Comparison of ENCODE assay signal across 9 cellular contexts in the genomic region with DNA sequence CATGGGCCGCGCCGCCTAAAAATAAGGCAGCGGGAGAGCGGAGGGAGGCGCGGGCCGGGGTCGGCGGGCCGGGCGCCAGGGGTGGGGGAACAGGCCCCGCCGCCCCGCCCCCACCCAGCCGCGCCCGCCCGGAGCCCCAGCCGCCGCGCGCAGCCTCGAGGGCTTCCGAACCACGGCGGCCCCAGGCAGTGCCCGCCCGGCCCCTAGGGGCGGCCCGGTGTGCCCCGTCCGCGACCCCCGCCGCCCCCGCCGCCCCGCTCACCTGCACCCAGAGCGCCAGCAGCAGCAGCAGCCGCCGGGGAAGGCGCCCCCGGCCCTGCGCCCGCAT. TPM values are rescaled to one million over a fixed set of nuclear protein-coding genes. Genes with fewer than 3 reads are reported as not detected.
DNase-seq lines count a peak whose midpoint lies in the region; ATAC-seq, FAIRE-seq and TF ChIP-seq lines count a peak whose summit lies in the region.
"Had no signal": no experiment of that assay in that cellular context is flagged by ENCODE, and none has a peak within 500 bp of the region (broad histone marks: within the 10 kb centered on the region; RNA-seq: fewer than 3 reads in every experiment).

No MANE protein-coding gene starts in this region.

- no peak for ATAC-seq in stimulated activated naive CD8-positive, alpha-beta T cell treated with anti-CD3 and anti-CD28 coated beads, Interleukin-15, Interleukin-2, amounts not matched to agents 100 U/mL and 50 U/mL, for 24 hours
- ATAC-seq in aorta (ENCODE audit: low FRiP score): no peak
- ATAC-seq in GM21381 (IDR thresholded peaks at IDR 0.05; ENCODE audit: unreplicated experiment): no peak
- ATAC-seq: esophagus mucosa had no signal

- H3K4me3 Mint-ChIP-seq in stimulated activated naive CD8-positive, alpha-beta T cell treated with anti-CD3 and anti-CD28 coated beads, Interleukin-15, Interleukin-2, amounts not matched to agents 100 ng/mL and 50 ng/mL, for 24 hours: peak overlapping the region; percentile 30

- H3K4me3 ChIP-seq in bronchial epithelial cell (ENCODE audit: low read depth, low read length): peak overlapping the region; percentile 50
- H3K4me3 ChIP-seq in mesodermal cell (ENCODE audit: extremely low read depth, insufficient read depth, low read length, poor library complexity, severe bottlenecking): peak overlapping the region; percentile 34
- H3K4me3 ChIP-seq in aorta (ENCODE audit: low read length in 2 of 2): peak overlapping the region; percentile 27 to 32
- H3K4me3 ChIP-seq in brain microvascular endothelial cell (ENCODE audit: low read depth, low read length): no peak overlapping the region

- H3K36me3 Mint-ChIP-seq in stimulated activated naive CD8-positive, alpha-beta T cell treated with anti-CD3 and anti-CD28 coated beads, Interleukin-15, Interleukin-2, amounts not matched to agents 100 ng/mL and 50 ng/mL, for 24 hours (ENCODE audit: low read depth): no peaks in the 10 kb centered on the region

- H3K27me3 ChIP-seq in bronchial epithelial cell (ENCODE audit: control insufficient read depth, insufficient read depth, low read length): no peaks in the 10 kb centered on the region
- H3K27me3 ChIP-seq in aorta (ENCODE audit: control insufficient read depth in 1 of 2, insufficient read depth in 2 of 2, low read length in 1 of 2): no peaks in the 10 kb centered on the region
- peaks cover 17% of the 10 kb centered on the region for H3K27me3 ChIP-seq in brain microvascular endothelial cell (replicated peaks)

- peaks cover 12% of the 10 kb centered on the region for H3K4me1 Mint-ChIP-seq in stimulated activated naive CD8-positive, alpha-beta T cell treated with anti-CD3 and anti-CD28 coated beads, Interleukin-15, Interleukin-2, amounts not matched to agents 100 ng/mL and 50 ng/mL, for 24 hours (ENCODE audit: low read depth)

- intact Hi-C loops in aorta (cut with DNase I): no loop called here

- no peak for TF ChIP-seq CTCF in bronchial epithelial cell (IDR thresholded peaks at IDR 0.05; ENCODE audit: insufficient read depth, low read length, severe bottlenecking)
- TF ChIP-seq CTCF in brain microvascular endothelial cell (IDR thresholded peaks at IDR 0.05; ENCODE audit: low read depth, low read length, missing control alignments): no peak

- H3K9me3 Mint-ChIP-seq in stimulated activated naive CD8-positive, alpha-beta T cell treated with anti-CD3 and anti-CD28 coated beads, Interleukin-15, Interleukin-2, amounts not matched to agents 100 ng/mL and 50 ng/mL, for 24 hours: no peaks in the 10 kb centered on the region

- FAIRE-seq in bronchial epithelial cell (lab: Jason Lieb, UNC): no peak

- peaks cover 22% of the 10 kb centered on the region for H3K27me3 Mint-ChIP-seq in stimulated activated naive CD8-positive, alpha-beta T cell treated with anti-CD3 and anti-CD28 coated beads, Interleukin-15, Interleukin-2, amounts not matched to agents 100 ng/mL and 50 ng/mL, for 24 hours

- H3K27ac Mint-ChIP-seq in stimulated activated naive CD8-positive, alpha-beta T cell treated with anti-CD3 and anti-CD28 coated beads, Interleukin-15, Interleukin-2, amounts not matched to agents 100 ng/mL and 50 ng/mL, for 24 hours: no peak overlapping the region

- peaks cover 6% of the 10 kb centered on the region for H3K36me3 ChIP-seq in bronchial epithelial cell (ENCODE audit: control insufficient read depth, insufficient read depth, low read length)
- no peaks in the 10 kb centered on the region for H3K36me3 ChIP-seq in mesodermal cell (ENCODE audit: control insufficient read depth, insufficient read depth, low read length)
- no peaks in the 10 kb centered on the region for H3K36me3 ChIP-seq in aorta (ENCODE audit: control insufficient read depth in 1 of 2, insufficient read depth in 2 of 2, low read length in 1 of 2)
- no peaks in the 10 kb centered on the region for H3K36me3 ChIP-seq in brain microvascular endothelial cell (replicated peaks)

- H3K27ac ChIP-seq in mesodermal cell (ENCODE audit: low read depth, low read length, severe bottlenecking) (no peak overlapping the region), aorta (ENCODE audit: low read depth in 1 of 2, low read length in 2 of 2) (no peak overlapping the region), brain microvascular endothelial cell (no peak overlapping the region)

- WGBS in mesodermal cell (ENCODE audit: insufficient coverage in 2 of 2), 2 experiments: 0% methylated on average over 6 of the region's 46 CpGs; no CpG with 5 or more reads in 1 of the 2 experiments
- WGBS in aorta, 2 donors: 1% methylated on average over 46 of the region's 46 CpGs; no CpG with 5 or more reads in 1 of the 2 donors

- H3K4me1 ChIP-seq in mesodermal cell (ENCODE audit: control insufficient read depth, insufficient read depth, low read length, poor library complexity, severe bottlenecking): peaks cover 7% of the 10 kb centered on the region
- H3K4me1 ChIP-seq in aorta (ENCODE audit: control insufficient read depth in 1 of 2, insufficient read depth in 2 of 2, low read length in 2 of 2): no peaks in the 10 kb centered on the region

- in situ Hi-C loops in brain microvascular endothelial cell (cut with HindIII; ENCODE audit: low pct_ligation_motif_present, low sequenced_read_pairs): no loop called here

- H3K9me3 ChIP-seq in mesodermal cell (ENCODE audit: control insufficient read depth, low read length): no peaks in the 10 kb centered on the region
- no peaks in the 10 kb centered on the region for H3K9me3 ChIP-seq in aorta (ENCODE audit: control insufficient read depth, low read length)

- no peak for DNase-seq in stimulated activated naive CD8-positive, alpha-beta T cell treated with anti-CD3 and anti-CD28 coated beads, Interleukin-15, Interleukin-2, amounts not matched to agents 100 U/mL and 50 U/mL, for 24 hours
- no peak for DNase-seq in bronchial epithelial cell (ENCODE audit: low read depth)
- DNase-seq in aorta: no peak
- no peak for DNase-seq in AG20443 (ENCODE audit: low spot score)
- no peak for DNase-seq in brain microvascular endothelial cell

RNA-seq across cellular contexts. Expression of a gene that starts 0.5 kb away (rescaled TPM):
- total RNA-seq in bronchial epithelial cell (31.6 and 45.3 TPM in 2 replicates), aorta (10 to 100 TPM; 15.0 to 32.1 TPM)
- polyA plus RNA-seq in mesodermal cell (2013, experiment 1 of 2): 13.4 TPM
- polyA plus RNA-seq in mesodermal cell (2013, experiment 2 of 2): 10.5 TPM
- 1 to 10 TPM in 1 of 2 donors, under 1 TPM in 1; 0.13 to 1.1 TPM for polyA plus RNA-seq in aorta

RNA-seq across cellular contexts. Expression of a gene that starts 13.1 kb away (rescaled TPM):
- total RNA-seq in bronchial epithelial cell: 31.9 and 45.4 TPM in 2 replicates
- polyA plus RNA-seq in mesodermal cell (2013, experiment 1 of 2): 19.2 TPM
- polyA plus RNA-seq in mesodermal cell (2013, experiment 2 of 2): 11.6 TPM
- 10 to 100 TPM; 13.3 to 29.9 TPM for total RNA-seq in aorta
- 10 to 100 TPM in 1 of 2 donors, 1 to 10 TPM in 1; 6.1 to 10.0 TPM for polyA plus RNA-seq in aorta
